1 cellular context compared by ENCODE assay signal in the genomic region with DNA sequence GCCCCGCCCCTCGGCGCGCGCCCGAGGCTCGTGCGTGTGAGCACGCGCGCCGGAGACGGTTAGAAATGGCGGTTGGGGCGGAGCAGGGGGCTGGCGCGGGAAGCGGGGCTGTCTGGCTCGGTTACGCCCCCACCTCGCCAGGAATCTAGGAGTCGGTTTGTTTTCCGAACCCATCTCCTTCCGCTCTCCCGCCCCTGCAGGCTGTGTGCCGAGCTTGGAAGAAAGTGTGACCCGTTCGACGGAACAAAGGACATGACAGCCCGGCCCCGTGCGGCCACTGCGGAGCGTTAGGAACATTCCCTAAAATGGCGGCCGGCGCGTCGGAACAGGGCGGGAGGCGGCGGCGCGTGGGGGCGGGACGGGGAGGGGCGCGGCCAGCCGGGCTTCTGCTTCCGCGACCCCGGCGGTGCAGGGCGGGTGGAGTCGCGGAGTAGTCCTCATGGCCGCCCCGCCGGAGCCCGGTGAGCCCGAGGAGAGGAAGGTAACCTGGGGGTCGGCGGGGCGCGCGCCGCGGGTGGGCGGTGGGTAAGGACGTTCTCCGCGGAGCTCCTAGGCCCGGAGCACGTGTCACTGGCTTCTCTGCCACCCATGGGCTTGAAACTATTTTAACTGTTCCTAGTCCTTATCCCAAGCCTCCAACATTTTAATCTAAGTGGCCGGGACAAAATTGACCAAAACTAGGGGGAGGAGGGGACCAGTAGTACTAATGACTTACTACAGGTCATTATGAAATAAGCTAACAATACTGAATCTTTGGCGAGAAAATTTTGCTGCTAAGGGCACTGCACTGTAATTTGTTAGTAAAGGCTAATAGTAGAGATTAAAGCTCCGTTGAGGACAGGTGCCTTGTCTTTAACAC.
TF ChIP-seq lines count a peak whose summit lies in the region.

A gene with protein sequence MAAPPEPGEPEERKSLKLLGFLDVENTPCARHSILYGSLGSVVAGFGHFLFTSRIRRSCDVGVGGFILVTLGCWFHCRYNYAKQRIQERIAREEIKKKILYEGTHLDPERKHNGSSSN (plus strand): TSS at position 383 of the 859 bp plus-strand sequence. CDS start 57 bp downstream, at position 440.

TF ChIP-seq in K562, 482 proteins besides CTCF, POLR2A, EP300 and RAD21 (continued from another document):
- TF ChIP-seq, protein P1, sequence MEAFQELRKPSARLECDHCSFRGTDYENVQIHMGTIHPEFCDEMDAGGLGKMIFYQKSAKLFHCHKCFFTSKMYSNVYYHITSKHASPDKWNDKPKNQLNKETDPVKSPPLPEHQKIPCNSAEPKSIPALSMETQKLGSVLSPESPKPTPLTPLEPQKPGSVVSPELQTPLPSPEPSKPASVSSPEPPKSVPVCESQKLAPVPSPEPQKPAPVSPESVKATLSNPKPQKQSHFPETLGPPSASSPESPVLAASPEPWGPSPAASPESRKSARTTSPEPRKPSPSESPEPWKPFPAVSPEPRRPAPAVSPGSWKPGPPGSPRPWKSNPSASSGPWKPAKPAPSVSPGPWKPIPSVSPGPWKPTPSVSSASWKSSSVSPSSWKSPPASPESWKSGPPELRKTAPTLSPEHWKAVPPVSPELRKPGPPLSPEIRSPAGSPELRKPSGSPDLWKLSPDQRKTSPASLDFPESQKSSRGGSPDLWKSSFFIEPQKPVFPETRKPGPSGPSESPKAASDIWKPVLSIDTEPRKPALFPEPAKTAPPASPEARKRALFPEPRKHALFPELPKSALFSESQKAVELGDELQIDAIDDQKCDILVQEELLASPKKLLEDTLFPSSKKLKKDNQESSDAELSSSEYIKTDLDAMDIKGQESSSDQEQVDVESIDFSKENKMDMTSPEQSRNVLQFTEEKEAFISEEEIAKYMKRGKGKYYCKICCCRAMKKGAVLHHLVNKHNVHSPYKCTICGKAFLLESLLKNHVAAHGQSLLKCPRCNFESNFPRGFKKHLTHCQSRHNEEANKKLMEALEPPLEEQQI (IDR thresholded peaks at IDR 0.05) = 0 out of 2 replicates have a peak, but pooled peaks have one; percentile 49
- TF ChIP-seq, protein P2, sequence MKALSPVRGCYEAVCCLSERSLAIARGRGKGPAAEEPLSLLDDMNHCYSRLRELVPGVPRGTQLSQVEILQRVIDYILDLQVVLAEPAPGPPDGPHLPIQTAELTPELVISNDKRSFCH (CRISPR knock-in tag; IDR thresholded peaks at IDR 0.05) = no peak
- TF ChIP-seq, protein P2 (tag; IDR thresholded peaks at IDR 0.05) = no peak
- TF ChIP-seq BHLHE40 (IDR thresholded peaks at IDR 0.05; ENCODE audit: low read length) (peak; percentile 73), NR2C1 (IDR thresholded peaks at IDR 0.05) (no peak), NR2C1 (tag; IDR thresholded peaks at IDR 0.05) (no peak; the same call in 1 of the 2 replicates), NFATC3 (IDR thresholded peaks at IDR 0.05) (0 out of 2 replicates have a peak, but pooled peaks have one; percentile 44), ZNF444 (CRISPR knock-in tag; IDR thresholded peaks at IDR 0.05) (0 out of 2 replicates have a peak, but pooled peaks have one; percentile 13), ZNF41 (CRISPR knock-in tag; conservative IDR thresholded peaks at IDR 0.05) (no peak; the same call in 1 of the 2 replicates), RNF2 (IDR thresholded peaks at IDR 0.05) (peak; percentile 41; the same call in 1 of the 2 replicates), TRIM28 (IDR thresholded peaks at IDR 0.05) (no peak), SAP30 (IDR thresholded peaks at IDR 0.05; ENCODE audit: borderline replicate concordance, insufficient read depth, low read depth, low read length, poor library complexity, severe bottlenecking) (no peak), POLR2AphosphoS2 (IDR thresholded peaks at IDR 0.05; ENCODE audit: low read length) (peak; percentile 94), SRSF1 (IDR thresholded peaks at IDR 0.05; ENCODE audit: low read depth, low read length) (no peak), MEF2D (tag; conservative IDR thresholded peaks at IDR 0.05; ENCODE audit: low read depth) (no peak), HNRNPLL (IDR thresholded peaks at IDR 0.05; ENCODE audit: low read depth, low read length, poor library complexity, severe bottlenecking) (peak; percentile 76), TARDBP (IDR thresholded peaks at IDR 0.05) (no peak), TBL1XR1 (IDR thresholded peaks at IDR 0.05; ENCODE audit: low read length in 2 of 2) (peak in 1 of 2 experiments; percentile 2; a peak in 1 of 4 replicates), TAF9B (IDR thresholded peaks at IDR 0.05; ENCODE audit: partially characterized antibody) (peak; percentile 92), CBX8 (IDR thresholded peaks at IDR 0.05; ENCODE audit: borderline replicate concordance, extremely low read depth, low read depth, low read length, poor library complexity, severe bottlenecking) (no peak), ZNF408 (CRISPR knock-in tag; IDR thresholded peaks at IDR 0.05; ENCODE audit: low read depth) (no peak), GTF2F1 (IDR thresholded peaks at IDR 0.05; ENCODE audit: low read depth, low read length) (0 out of 2 replicates have a peak, but pooled peaks have one; percentile 23), MCM7 (IDR thresholded peaks at IDR 0.05) (no peak)
- TF ChIP-seq, protein P3, sequence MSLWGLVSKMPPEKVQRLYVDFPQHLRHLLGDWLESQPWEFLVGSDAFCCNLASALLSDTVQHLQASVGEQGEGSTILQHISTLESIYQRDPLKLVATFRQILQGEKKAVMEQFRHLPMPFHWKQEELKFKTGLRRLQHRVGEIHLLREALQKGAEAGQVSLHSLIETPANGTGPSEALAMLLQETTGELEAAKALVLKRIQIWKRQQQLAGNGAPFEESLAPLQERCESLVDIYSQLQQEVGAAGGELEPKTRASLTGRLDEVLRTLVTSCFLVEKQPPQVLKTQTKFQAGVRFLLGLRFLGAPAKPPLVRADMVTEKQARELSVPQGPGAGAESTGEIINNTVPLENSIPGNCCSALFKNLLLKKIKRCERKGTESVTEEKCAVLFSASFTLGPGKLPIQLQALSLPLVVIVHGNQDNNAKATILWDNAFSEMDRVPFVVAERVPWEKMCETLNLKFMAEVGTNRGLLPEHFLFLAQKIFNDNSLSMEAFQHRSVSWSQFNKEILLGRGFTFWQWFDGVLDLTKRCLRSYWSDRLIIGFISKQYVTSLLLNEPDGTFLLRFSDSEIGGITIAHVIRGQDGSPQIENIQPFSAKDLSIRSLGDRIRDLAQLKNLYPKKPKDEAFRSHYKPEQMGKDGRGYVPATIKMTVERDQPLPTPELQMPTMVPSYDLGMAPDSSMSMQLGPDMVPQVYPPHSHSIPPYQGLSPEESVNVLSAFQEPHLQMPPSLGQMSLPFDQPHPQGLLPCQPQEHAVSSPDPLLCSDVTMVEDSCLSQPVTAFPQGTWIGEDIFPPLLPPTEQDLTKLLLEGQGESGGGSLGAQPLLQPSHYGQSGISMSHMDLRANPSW (CRISPR knock-in tag; IDR thresholded peaks at IDR 0.05) = no peak
- TF ChIP-seq, protein P4, sequence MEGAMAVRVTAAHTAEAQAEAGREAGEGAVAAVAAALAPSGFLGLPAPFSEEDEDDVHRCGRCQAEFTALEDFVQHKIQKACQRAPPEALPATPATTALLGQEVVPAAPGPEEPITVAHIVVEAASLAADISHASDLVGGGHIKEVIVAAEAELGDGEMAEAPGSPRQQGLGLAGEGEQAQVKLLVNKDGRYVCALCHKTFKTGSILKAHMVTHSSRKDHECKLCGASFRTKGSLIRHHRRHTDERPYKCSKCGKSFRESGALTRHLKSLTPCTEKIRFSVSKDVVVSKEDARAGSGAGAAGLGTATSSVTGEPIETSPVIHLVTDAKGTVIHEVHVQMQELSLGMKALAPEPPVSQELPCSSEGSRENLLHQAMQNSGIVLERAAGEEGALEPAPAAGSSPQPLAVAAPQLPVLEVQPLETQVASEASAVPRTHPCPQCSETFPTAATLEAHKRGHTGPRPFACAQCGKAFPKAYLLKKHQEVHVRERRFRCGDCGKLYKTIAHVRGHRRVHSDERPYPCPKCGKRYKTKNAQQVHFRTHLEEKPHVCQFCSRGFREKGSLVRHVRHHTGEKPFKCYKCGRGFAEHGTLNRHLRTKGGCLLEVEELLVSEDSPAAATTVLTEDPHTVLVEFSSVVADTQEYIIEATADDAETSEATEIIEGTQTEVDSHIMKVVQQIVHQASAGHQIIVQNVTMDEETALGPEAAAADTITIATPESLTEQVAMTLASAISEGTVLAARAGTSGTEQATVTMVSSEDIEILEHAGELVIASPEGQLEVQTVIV (CRISPR knock-in tag; IDR thresholded peaks at IDR 0.05; ENCODE audit: borderline replicate concordance) = no peak
- TF ChIP-seq, protein P5, sequence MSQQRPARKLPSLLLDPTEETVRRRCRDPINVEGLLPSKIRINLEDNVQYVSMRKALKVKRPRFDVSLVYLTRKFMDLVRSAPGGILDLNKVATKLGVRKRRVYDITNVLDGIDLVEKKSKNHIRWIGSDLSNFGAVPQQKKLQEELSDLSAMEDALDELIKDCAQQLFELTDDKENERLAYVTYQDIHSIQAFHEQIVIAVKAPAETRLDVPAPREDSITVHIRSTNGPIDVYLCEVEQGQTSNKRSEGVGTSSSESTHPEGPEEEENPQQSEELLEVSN (IDR thresholded peaks at IDR 0.05; ENCODE audit: borderline replicate concordance in 1 of 2, extremely low read depth in 1 of 2, insufficient read depth in 1 of 2, insufficient read length in 1 of 2, low read depth in 1 of 2, low read length in 1 of 2, poor library complexity in 1 of 2, severe bottlenecking in 1 of 2) = peak in 1 of 2 experiments; percentile 75
